In genomic region chr2:69816923-69817542, GRCh38 we compare ENCODE assay signal across 1 cellular context.
TF ChIP-seq lines count a peak whose summit lies in the region.

No MANE protein-coding gene starts in this region.

TF ChIP-seq in HEK293, 187 proteins besides CTCF, POLR2A, EP300 and RAD21 (continued from another document):
- TF ChIP-seq ZBTB10 (tag by site-specific recombination; IDR thresholded peaks at IDR 0.05) (no peak), IKZF3 (tag by site-specific recombination; IDR thresholded peaks at IDR 0.05) (no peak), PRDM1 (tag by site-specific recombination; IDR thresholded peaks at IDR 0.05) (no peak), ZNF548 (tag by site-specific recombination; IDR thresholded peaks at IDR 0.05) (no peak), ZBTB21 (tag by site-specific recombination; IDR thresholded peaks at IDR 0.05) (no peak), ZNF654 (tag by site-specific recombination; IDR thresholded peaks at IDR 0.05; ENCODE audit: low read depth) (peak; percentile 56), ZNF174 (tag by site-specific recombination; IDR thresholded peaks at IDR 0.05) (no peak), ZNF362 (tag by site-specific recombination; IDR thresholded peaks at IDR 0.05) (no peak), KLF9 (tag by site-specific recombination; IDR thresholded peaks at IDR 0.05; ENCODE audit: low read depth) (no peak), MYNN (tag by site-specific recombination; IDR thresholded peaks at IDR 0.05; ENCODE audit: borderline replicate concordance) (no peak), ZNF544 (tag by site-specific recombination; IDR thresholded peaks at IDR 0.05) (no peak)
